Comparison of ENCODE assay signal across 1 cellular context in the genomic region with DNA sequence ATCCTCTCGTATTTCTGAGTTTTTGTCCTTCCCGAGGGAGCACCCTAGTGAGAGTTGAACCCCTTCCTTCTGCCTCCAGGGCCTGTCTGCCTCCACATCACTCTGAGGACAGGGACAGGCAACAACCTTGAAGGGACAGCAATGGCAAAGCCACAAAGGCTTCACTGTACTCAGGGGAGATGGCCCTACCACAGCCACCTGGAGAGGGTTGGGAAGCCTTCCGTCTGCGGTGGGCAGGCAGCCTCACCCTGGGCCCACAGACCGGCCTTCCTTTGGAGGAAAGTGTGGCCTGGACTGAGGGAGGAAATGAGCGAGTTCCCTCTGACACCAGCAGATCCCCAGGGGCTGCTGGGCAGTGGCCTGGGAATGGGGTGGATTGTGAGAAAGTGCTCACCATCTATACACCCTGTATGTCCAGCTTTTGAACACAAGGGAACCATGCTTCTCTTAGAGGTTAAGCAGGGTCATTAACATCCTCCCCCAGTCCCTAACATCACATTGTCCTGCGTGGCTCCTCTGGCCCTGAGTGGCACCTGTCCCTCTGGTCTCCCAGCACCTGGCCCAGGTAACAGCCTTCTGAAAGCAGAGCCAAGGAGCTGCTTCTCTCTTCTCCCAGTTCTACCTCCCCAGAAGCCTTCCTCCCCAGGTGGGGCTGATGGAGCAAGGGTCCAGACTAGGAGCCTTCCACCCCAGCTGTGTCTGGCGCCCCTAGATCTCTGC.
TF ChIP-seq lines count a peak whose summit lies in the region.

No MANE protein-coding gene starts in this region.

TF ChIP-seq in GM23338, 12 proteins besides CTCF, POLR2A, EP300 and RAD21 (continued from another document):
- TF ChIP-seq ZNF331 (CRISPR knock-in tag; IDR thresholded peaks at IDR 0.05; ENCODE audit: low read depth) (no peak), JUNB (IDR thresholded peaks at IDR 0.05; ENCODE audit: unreplicated experiment) (no peak), NANOG (IDR thresholded peaks at IDR 0.05; ENCODE audit: borderline replicate concordance) (no peak), ZNF114 (CRISPR knock-in tag; IDR thresholded peaks at IDR 0.05) (no peak), EZH2 (IDR thresholded peaks at IDR 0.05; ENCODE audit: low read depth, unreplicated experiment) (no peak)
- TF ChIP-seq, protein P1, sequence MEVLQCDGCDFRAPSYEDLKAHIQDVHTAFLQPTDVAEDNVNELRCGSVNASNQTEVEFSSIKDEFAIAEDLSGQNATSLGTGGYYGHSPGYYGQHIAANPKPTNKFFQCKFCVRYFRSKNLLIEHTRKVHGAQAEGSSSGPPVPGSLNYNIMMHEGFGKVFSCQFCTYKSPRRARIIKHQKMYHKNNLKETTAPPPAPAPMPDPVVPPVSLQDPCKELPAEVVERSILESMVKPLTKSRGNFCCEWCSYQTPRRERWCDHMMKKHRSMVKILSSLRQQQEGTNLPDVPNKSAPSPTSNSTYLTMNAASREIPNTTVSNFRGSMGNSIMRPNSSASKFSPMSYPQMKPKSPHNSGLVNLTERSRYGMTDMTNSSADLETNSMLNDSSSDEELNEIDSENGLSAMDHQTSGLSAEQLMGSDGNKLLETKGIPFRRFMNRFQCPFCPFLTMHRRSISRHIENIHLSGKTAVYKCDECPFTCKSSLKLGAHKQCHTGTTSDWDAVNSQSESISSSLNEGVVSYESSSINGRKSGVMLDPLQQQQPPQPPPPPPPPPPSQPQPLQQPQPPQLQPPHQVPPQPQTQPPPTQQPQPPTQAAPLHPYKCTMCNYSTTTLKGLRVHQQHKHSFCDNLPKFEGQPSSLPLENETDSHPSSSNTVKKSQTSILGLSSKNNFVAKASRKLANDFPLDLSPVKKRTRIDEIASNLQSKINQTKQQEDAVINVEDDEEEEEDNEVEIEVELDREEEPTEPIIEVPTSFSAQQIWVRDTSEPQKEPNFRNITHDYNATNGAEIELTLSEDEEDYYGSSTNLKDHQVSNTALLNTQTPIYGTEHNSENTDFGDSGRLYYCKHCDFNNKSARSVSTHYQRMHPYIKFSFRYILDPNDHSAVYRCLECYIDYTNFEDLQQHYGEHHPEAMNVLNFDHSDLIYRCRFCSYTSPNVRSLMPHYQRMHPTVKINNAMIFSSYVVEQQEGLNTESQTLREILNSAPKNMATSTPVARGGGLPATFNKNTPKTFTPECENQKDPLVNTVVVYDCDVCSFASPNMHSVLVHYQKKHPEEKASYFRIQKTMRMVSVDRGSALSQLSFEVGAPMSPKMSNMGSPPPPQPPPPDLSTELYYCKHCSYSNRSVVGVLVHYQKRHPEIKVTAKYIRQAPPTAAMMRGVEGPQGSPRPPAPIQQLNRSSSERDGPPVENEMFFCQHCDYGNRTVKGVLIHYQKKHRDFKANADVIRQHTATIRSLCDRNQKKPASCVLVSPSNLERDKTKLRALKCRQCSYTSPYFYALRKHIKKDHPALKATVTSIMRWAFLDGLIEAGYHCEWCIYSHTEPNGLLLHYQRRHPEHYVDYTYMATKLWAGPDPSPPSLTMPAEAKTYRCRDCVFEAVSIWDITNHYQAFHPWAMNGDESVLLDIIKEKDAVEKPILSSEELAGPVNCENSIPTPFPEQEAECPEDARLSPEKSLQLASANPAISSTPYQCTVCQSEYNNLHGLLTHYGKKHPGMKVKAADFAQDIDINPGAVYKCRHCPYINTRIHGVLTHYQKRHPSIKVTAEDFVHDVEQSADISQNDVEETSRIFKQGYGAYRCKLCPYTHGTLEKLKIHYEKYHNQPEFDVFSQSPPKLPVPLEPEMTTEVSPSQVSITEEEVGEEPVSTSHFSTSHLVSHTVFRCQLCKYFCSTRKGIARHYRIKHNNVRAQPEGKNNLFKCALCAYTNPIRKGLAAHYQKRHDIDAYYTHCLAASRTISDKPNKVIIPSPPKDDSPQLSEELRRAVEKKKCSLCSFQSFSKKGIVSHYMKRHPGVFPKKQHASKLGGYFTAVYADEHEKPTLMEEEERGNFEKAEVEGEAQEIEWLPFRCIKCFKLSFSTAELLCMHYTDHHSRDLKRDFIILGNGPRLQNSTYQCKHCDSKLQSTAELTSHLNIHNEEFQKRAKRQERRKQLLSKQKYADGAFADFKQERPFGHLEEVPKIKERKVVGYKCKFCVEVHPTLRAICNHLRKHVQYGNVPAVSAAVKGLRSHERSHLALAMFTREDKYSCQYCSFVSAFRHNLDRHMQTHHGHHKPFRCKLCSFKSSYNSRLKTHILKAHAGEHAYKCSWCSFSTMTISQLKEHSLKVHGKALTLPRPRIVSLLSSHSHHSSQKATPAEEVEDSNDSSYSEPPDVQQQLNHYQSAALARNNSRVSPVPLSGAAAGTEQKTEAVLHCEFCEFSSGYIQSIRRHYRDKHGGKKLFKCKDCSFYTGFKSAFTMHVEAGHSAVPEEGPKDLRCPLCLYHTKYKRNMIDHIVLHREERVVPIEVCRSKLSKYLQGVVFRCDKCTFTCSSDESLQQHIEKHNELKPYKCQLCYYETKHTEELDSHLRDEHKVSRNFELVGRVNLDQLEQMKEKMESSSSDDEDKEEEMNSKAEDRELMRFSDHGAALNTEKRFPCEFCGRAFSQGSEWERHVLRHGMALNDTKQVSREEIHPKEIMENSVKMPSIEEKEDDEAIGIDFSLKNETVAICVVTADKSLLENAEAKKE (CRISPR knock-in tag; IDR thresholded peaks at IDR 0.05) = no peak
- TF ChIP-seq, protein P2, sequence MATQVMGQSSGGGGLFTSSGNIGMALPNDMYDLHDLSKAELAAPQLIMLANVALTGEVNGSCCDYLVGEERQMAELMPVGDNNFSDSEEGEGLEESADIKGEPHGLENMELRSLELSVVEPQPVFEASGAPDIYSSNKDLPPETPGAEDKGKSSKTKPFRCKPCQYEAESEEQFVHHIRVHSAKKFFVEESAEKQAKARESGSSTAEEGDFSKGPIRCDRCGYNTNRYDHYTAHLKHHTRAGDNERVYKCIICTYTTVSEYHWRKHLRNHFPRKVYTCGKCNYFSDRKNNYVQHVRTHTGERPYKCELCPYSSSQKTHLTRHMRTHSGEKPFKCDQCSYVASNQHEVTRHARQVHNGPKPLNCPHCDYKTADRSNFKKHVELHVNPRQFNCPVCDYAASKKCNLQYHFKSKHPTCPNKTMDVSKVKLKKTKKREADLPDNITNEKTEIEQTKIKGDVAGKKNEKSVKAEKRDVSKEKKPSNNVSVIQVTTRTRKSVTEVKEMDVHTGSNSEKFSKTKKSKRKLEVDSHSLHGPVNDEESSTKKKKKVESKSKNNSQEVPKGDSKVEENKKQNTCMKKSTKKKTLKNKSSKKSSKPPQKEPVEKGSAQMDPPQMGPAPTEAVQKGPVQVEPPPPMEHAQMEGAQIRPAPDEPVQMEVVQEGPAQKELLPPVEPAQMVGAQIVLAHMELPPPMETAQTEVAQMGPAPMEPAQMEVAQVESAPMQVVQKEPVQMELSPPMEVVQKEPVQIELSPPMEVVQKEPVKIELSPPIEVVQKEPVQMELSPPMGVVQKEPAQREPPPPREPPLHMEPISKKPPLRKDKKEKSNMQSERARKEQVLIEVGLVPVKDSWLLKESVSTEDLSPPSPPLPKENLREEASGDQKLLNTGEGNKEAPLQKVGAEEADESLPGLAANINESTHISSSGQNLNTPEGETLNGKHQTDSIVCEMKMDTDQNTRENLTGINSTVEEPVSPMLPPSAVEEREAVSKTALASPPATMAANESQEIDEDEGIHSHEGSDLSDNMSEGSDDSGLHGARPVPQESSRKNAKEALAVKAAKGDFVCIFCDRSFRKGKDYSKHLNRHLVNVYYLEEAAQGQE (IDR thresholded peaks at IDR 0.05; ENCODE audit: unreplicated experiment) = no peak
TF ChIP-seq in GM23338: peak in this region for 0.
